ENCODE assay signal across 8 cellular contexts in the genomic region with DNA sequence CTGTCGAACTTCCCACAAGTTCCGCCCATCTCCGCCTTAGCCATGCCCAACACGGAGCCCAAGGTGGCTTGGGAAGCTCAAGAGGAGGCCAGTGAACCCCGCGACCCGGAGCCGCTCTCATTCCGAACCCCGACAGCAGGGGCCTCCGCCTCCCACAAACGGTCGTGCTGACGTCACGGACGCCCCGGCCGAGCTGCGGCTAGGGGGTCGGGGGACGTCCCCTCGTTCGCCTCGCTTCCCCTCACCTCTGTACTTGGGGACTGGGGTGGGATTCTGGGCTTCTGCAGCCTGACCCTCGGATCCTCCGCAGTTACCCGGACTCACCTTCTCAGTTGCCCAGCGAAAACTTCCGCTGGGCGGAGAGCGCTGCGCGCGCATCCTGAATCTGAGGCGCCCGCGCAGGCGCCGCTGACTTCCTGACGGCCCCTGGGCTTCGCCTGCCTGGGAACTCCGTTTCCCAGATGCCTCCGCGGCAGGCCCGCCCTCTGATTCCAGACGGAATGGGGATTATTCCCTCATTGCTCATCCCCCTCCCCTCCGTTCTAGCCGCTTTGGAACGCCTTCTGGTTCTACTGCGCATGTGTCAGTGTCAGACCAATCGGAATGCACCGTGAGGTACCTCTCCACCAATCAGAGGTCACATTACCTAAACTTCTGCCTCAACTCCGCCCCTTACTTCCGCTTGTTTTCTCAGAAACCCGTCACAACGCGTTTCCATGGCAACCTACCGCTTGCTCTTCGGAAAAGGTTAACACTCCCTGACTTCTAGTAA. TPM values are rescaled to one million over a fixed set of nuclear protein-coding genes. Genes with fewer than 3 reads are reported as not detected.
DNase-seq lines count a peak whose midpoint lies in the region; ATAC-seq, FAIRE-seq and TF ChIP-seq lines count a peak whose summit lies in the region.

TSS of gene VRK3 (minus strand) at position 351 of the 772 bp plus-strand sequence. CDS start 9,210 bp downstream, outside the sequence.

- H4K20me1 ChIP-seq in Loucy (ENCODE audit: insufficient read depth, low read length, poor library complexity, severe bottlenecking) = peaks cover 32% of the 10 kb centered on the region

- H3K36me3 Mint-ChIP-seq in naive thymus-derived CD8-positive, alpha-beta T cell = peaks cover 0 to 19% (median 5%) of the 10 kb centered on the region in 3 donors

- H3K4me1 Mint-ChIP-seq in naive thymus-derived CD8-positive, alpha-beta T cell = peaks cover 21 to 61% (median 53%) of the 10 kb centered on the region in 4 donors

- H2AFZ ChIP-seq in Loucy (ENCODE audit: low read length) = peak within 1 kb of the TSS; percentile 92

- H3K27me3 ChIP-seq in Loucy (ENCODE audit: insufficient read depth, low read length, poor library complexity, severe bottlenecking) = no peaks in the 10 kb centered on the region

- H3K4me3 ChIP-seq in Loucy (ENCODE audit: low read length, poor library complexity, severe bottlenecking) (peak within 1 kb of the TSS; percentile 89), fibroblast of mammary gland (ENCODE audit: control insufficient read depth, low read depth, low read length) (peak within 1 kb of the TSS; percentile 99)

- peaks cover 0 to 5% (median 0%) of the 10 kb centered on the region in 5 donors for H3K27me3 Mint-ChIP-seq in naive thymus-derived CD8-positive, alpha-beta T cell

- TF ChIP-seq CTCF in Loucy (conservative IDR thresholded peaks at IDR 0.05; ENCODE audit: low read length) = no peak; the same call in 1 of the 2 replicates
- no peak for TF ChIP-seq CTCF in fibroblast of mammary gland (conservative IDR thresholded peaks at IDR 0.05; ENCODE audit: control insufficient read depth, insufficient read depth, low read depth, low read length)

- peak; percentile 67 for TF ChIP-seq POLR2A in H54 (IDR thresholded peaks at IDR 0.05; ENCODE audit: low read depth, low read length)
- TF ChIP-seq POLR2A in Raji (IDR thresholded peaks at IDR 0.05; ENCODE audit: insufficient read depth, low read depth, low read length) = peak; percentile 88

- H3K4me1 ChIP-seq in Loucy (ENCODE audit: insufficient read depth, low read length, poor library complexity, severe bottlenecking) = peaks cover 26% of the 10 kb centered on the region

- H3F3A ChIP-seq in Loucy (ENCODE audit: low read depth) = no peaks in the 10 kb centered on the region

- no peaks in the 10 kb centered on the region for H3K36me3 ChIP-seq in Loucy (ENCODE audit: insufficient read depth, low read length)

- peak within 1 kb of the TSS; percentile 86 for H3K9ac ChIP-seq in Loucy (ENCODE audit: low read depth, low read length, poor library complexity, severe bottlenecking)

- peaks cover 0 to 2% (median 0%) of the 10 kb centered on the region in 9 donors for H3K9me3 Mint-ChIP-seq in naive thymus-derived CD8-positive, alpha-beta T cell

- H3K27ac Mint-ChIP-seq in naive thymus-derived CD8-positive, alpha-beta T cell = peak within 1 kb of the TSS; percentile 95 to 100 (median 99)

- H3K4me2 ChIP-seq in Loucy (ENCODE audit: low read depth, low read length, poor library complexity, severe bottlenecking) = peak within 1 kb of the TSS; percentile 94

- POLR2A ChIA-PET in naive thymus-derived CD8-positive, alpha-beta T cell (lab: Charles Lee) = interaction anchor here (0.6 to 1.9 kb wide), 5 partner anchors 14 to 443 kb away, joined by 3 to 8 read pairs (median 4); partner anchors contain the start of genes AKT1S1, ATF5, MED25 and NUP62

- peak; percentile 83 for ATAC-seq in naive thymus-derived CD8-positive, alpha-beta T cell

- peak within 1 kb of the TSS; percentile 87 to 97 (median 96) for H3K4me3 Mint-ChIP-seq in naive thymus-derived CD8-positive, alpha-beta T cell

- H3K9me2 ChIP-seq in Loucy (replicated peaks; ENCODE audit: low read depth, low read length) = no peaks in the 10 kb centered on the region

- peak; percentile 100 for DNase-seq in ELR (ENCODE audit: low read depth)
- DNase-seq in H54 (ENCODE audit: insufficient read length, low spot score) = peak; percentile 94
- DNase-seq in activated T-helper 9 cell treated with anti-CD3 and anti-CD28 coated beads, Interleukin-2, amount 50 U/mL, for 16 hours (ENCODE audit: low read depth) = peak; percentile 96
- peak; percentile 100 for DNase-seq in fibroblast of mammary gland (ENCODE audit: low read depth)
- peak; percentile 94 to 100 (median 99) for DNase-seq in naive thymus-derived CD8-positive, alpha-beta T cell
- peak; percentile 94 to 100 (median 99) for DNase-seq in stimulated activated naive CD4-positive, alpha-beta T cell (lab: John Stamatoyannopoulos, UW)

- no peaks in the 10 kb centered on the region for H3K9me3 ChIP-seq in Loucy (ENCODE audit: insufficient read depth, low read depth, low read length)

- FAIRE-seq in H54 (lab: Jason Lieb, UNC) = peak; percentile 97

- H3K79me2 ChIP-seq in Loucy (ENCODE audit: insufficient read depth, low read length) = peaks cover 70% of the 10 kb centered on the region

RNA-seq across cellular contexts. Expression of gene VRK3, which starts in this region (rescaled TPM):
- total RNA-seq in naive thymus-derived CD8-positive, alpha-beta T cell = 100 to 1,000 TPM in 1 of 2 experiments, 10 to 100 TPM in 1; 92.8 to 106 TPM
- polyA plus RNA-seq in naive thymus-derived CD8-positive, alpha-beta T cell = 10 to 100 TPM; 73.4 to 91.8 (median 81.2) TPM

Comparison
In these comparisons a context has a peak if more than half of its experiments do, and no peak if none do; other contexts are left out.
1. Peak in every context shown above with its lines: DNase-seq, ATAC-seq and H3K4me3 ChIP-seq.